1 cellular context compared by ENCODE assay signal in the genomic region with DNA sequence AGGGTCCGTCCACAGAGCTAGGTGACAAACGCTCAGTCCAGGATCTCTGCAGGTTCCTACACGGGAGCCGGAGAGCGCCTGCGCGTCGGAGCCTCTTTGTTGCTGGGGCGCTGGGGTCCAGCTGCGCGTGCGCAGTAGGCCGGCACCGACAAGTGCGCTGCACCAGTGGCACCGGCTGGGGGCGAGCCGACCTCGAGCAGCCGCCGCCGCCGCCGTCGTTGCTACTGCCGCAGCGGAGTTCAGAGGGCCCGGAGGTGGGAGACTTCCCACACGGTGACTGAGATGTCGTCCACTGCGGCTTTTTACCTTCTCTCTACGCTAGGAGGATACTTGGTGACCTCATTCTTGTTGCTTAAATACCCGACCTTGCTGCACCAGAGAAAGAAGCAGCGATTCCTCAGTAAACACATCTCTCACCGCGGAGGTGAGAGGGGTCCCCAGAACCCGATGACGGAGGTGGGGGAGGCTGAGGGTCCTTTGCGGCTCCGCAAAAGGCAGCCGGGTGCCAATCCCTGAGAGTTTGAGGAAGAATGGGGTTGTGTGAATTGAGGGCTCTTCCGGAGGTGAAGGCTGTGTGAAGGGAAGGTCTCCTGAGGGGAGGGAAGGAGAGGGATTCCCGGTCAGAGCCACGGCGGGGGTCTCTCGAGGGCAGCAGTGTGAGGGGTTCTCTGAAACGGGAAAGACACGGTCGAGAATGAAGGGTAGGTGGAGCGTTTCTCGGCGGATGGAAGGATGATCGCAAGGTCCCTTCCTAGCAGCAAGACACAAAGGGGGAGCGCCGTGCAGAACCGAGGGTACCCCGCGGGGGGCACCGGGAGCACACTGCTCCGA.
A peak's percentile ranks its signal among the peaks of the same experiment; 100 is the strongest.
TF ChIP-seq lines count a peak whose summit lies in the region.

A gene (plus strand): TSS at position 184 of the 831 bp plus-strand sequence. CDS start 99 bp downstream, at position 283.

TF ChIP-seq in HEK293, 187 proteins besides CTCF, POLR2A, EP300 and RAD21 (continued from another document):
- TF ChIP-seq, protein P1, sequence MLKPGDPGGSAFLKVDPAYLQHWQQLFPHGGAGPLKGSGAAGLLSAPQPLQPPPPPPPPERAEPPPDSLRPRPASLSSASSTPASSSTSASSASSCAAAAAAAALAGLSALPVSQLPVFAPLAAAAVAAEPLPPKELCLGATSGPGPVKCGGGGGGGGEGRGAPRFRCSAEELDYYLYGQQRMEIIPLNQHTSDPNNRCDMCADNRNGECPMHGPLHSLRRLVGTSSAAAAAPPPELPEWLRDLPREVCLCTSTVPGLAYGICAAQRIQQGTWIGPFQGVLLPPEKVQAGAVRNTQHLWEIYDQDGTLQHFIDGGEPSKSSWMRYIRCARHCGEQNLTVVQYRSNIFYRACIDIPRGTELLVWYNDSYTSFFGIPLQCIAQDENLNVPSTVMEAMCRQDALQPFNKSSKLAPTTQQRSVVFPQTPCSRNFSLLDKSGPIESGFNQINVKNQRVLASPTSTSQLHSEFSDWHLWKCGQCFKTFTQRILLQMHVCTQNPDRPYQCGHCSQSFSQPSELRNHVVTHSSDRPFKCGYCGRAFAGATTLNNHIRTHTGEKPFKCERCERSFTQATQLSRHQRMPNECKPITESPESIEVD (tag by site-specific recombination; IDR thresholded peaks at IDR 0.05), result no peak
- TF ChIP-seq, protein P2, sequence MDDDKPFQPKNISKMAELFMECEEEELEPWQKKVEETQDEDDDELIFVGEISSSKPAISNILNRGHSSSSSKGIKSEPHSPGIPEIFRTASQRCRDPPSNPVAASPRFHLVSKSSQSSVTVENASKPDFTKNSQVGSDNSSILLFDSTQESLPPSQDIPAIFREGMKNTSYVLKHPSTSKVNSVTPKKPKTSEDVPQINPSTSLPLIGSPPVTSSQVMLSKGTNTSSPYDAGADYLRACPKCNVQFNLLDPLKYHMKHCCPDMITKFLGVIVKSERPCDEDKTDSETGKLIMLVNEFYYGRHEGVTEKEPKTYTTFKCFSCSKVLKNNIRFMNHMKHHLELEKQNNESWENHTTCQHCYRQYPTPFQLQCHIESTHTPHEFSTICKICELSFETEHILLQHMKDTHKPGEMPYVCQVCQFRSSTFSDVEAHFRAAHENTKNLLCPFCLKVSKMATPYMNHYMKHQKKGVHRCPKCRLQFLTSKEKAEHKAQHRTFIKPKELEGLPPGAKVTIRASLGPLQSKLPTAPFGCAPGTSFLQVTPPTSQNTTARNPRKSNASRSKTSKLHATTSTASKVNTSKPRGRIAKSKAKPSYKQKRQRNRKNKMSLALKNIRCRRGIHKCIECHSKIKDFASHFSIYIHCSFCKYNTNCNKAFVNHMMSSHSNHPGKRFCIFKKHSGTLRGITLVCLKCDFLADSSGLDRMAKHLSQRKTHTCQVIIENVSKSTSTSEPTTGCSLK (tag by site-specific recombination; IDR thresholded peaks at IDR 0.05), result no peak
- peak; percentile 98 for TF ChIP-seq ZNF341 (tag by site-specific recombination; IDR thresholded peaks at IDR 0.05; ENCODE audit: low read depth)
- TF ChIP-seq ZNF211 (tag by site-specific recombination; IDR thresholded peaks at IDR 0.05; ENCODE audit: low read depth), result no peak
- TF ChIP-seq ZNF366 (tag by site-specific recombination; conservative IDR thresholded peaks at IDR 0.05), result peak; percentile 89
- TF ChIP-seq ZNF555 (tag by site-specific recombination; conservative IDR thresholded peaks at IDR 0.05), result no peak
- no peak for TF ChIP-seq REPIN1 (tag by site-specific recombination; IDR thresholded peaks at IDR 0.05; ENCODE audit: low read depth)
- TF ChIP-seq, protein P3, sequence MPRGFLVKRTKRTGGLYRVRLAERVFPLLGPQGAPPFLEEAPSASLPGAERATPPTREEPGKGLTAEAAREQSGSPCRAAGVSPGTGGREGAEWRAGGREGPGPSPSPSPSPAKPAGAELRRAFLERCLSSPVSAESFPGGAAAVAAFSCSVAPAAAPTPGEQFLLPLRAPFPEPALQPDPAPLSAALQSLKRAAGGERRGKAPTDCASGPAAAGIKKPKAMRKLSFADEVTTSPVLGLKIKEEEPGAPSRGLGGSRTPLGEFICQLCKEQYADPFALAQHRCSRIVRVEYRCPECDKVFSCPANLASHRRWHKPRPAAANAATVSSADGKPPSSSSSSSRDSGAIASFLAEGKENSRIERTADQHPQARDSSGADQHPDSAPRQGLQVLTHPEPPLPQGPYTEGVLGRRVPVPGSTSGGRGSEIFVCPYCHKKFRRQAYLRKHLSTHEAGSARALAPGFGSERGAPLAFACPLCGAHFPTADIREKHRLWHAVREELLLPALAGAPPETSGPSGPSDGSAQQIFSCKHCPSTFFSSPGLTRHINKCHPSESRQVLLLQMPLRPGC (tag by site-specific recombination; IDR thresholded peaks at IDR 0.05), result 0 out of 2 replicates have a peak, but pooled peaks have one; percentile 15
- TF ChIP-seq BCL11A (tag by site-specific recombination; IDR thresholded peaks at IDR 0.05; ENCODE audit: low read depth), result no peak
- TF ChIP-seq, protein P4, sequence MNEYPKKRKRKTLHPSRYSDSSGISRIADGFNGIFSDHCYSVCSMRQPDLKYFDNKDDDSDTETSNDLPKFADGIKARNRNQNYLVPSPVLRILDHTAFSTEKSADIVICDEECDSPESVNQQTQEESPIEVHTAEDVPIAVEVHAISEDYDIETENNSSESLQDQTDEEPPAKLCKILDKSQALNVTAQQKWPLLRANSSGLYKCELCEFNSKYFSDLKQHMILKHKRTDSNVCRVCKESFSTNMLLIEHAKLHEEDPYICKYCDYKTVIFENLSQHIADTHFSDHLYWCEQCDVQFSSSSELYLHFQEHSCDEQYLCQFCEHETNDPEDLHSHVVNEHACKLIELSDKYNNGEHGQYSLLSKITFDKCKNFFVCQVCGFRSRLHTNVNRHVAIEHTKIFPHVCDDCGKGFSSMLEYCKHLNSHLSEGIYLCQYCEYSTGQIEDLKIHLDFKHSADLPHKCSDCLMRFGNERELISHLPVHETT (tag by site-specific recombination; IDR thresholded peaks at IDR 0.05), result peak; percentile 27; the same call in 1 of the 2 replicates
- TF ChIP-seq, protein P5, sequence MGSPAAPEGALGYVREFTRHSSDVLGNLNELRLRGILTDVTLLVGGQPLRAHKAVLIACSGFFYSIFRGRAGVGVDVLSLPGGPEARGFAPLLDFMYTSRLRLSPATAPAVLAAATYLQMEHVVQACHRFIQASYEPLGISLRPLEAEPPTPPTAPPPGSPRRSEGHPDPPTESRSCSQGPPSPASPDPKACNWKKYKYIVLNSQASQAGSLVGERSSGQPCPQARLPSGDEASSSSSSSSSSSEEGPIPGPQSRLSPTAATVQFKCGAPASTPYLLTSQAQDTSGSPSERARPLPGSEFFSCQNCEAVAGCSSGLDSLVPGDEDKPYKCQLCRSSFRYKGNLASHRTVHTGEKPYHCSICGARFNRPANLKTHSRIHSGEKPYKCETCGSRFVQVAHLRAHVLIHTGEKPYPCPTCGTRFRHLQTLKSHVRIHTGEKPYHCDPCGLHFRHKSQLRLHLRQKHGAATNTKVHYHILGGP (tag by site-specific recombination; IDR thresholded peaks at IDR 0.05), result no peak
- 0 out of 2 replicates have a peak, but pooled peaks have one; percentile 11 for TF ChIP-seq ZSCAN23 (tag by site-specific recombination; IDR thresholded peaks at IDR 0.05)
- no peak for TF ChIP-seq HOXD13 (CRISPR knock-in tag; IDR thresholded peaks at IDR 0.05; ENCODE audit: borderline replicate concordance)
- TF ChIP-seq, protein P6, sequence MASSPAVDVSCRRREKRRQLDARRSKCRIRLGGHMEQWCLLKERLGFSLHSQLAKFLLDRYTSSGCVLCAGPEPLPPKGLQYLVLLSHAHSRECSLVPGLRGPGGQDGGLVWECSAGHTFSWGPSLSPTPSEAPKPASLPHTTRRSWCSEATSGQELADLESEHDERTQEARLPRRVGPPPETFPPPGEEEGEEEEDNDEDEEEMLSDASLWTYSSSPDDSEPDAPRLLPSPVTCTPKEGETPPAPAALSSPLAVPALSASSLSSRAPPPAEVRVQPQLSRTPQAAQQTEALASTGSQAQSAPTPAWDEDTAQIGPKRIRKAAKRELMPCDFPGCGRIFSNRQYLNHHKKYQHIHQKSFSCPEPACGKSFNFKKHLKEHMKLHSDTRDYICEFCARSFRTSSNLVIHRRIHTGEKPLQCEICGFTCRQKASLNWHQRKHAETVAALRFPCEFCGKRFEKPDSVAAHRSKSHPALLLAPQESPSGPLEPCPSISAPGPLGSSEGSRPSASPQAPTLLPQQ (tag by site-specific recombination; IDR thresholded peaks at IDR 0.05), result peak; percentile 52
- no peak for TF ChIP-seq ZNF530 (tag by site-specific recombination; IDR thresholded peaks at IDR 0.05; ENCODE audit: low read depth)
- no peak for TF ChIP-seq HOXC10 (CRISPR knock-in tag; IDR thresholded peaks at IDR 0.05)
- TF ChIP-seq OVOL3 (tag by site-specific recombination; IDR thresholded peaks at IDR 0.05), result no peak
- no peak for TF ChIP-seq ZNF416 (tag by site-specific recombination; IDR thresholded peaks at IDR 0.05)
- no peak for TF ChIP-seq KLF10 (tag by site-specific recombination; IDR thresholded peaks at IDR 0.05)
- TF ChIP-seq ZNF112 (tag by site-specific recombination; IDR thresholded peaks at IDR 0.05), result no peak
- no peak for TF ChIP-seq ZNF223 (tag by site-specific recombination; IDR thresholded peaks at IDR 0.05)
- no peak for TF ChIP-seq ZNF514 (tag by site-specific recombination; IDR thresholded peaks at IDR 0.05)
- TF ChIP-seq ZFP69B (tag by site-specific recombination; IDR thresholded peaks at IDR 0.05), result no peak
- TF ChIP-seq BCL11B (tag by site-specific recombination; IDR thresholded peaks at IDR 0.05; ENCODE audit: low read depth), result peak; percentile 19; the same call in 1 of the 2 replicates
- no peak for TF ChIP-seq ZNF548 (tag by site-specific recombination; IDR thresholded peaks at IDR 0.05)
- TF ChIP-seq MEIS1 (CRISPR knock-in tag; IDR thresholded peaks at IDR 0.05; ENCODE audit: borderline replicate concordance), result no peak
- no peak for TF ChIP-seq ZFP41 (tag by site-specific recombination; IDR thresholded peaks at IDR 0.05; ENCODE audit: borderline replicate concordance)
